ENCODE assay signal across 9 cellular contexts in genomic region chr14:96095581-96096476, GRCh38. TPM values are rescaled to one million over a fixed set of nuclear protein-coding genes. Genes with fewer than 3 reads are reported as not detected.
DNase-seq lines count a peak whose midpoint lies in the region; ATAC-seq and TF ChIP-seq lines count a peak whose summit lies in the region.
"Had no signal": no experiment of that assay in that cellular context is flagged by ENCODE, and none has a peak within 500 bp of the region (broad histone marks: within the 10 kb centered on the region; RNA-seq: fewer than 3 reads in every experiment).

No MANE protein-coding gene starts in this region.

- no peak overlapping the region for H3K4me3 ChIP-seq in mesendoderm (ENCODE audit: low read length)
- H3K4me3 ChIP-seq in CD8-positive, alpha-beta T cell (ENCODE audit: low read depth, low read length) = no peak overlapping the region

- no peaks in the 10 kb centered on the region for H3K79me1 ChIP-seq in mesendoderm (ENCODE audit: low read length)

- no peak for TF ChIP-seq CTCF in CD8-positive, alpha-beta T cell (IDR thresholded peaks at IDR 0.05)

- ATAC-seq in CD8-positive, alpha-beta T cell = no peak
- no peak for ATAC-seq in activated T-cell treated with anti-CD3 and anti-CD28 coated beads, Interleukin-2, amount 50 U/mL, for 4 hours

- H2BK120ac ChIP-seq in mesendoderm (ENCODE audit: low read depth, low read length) = no peak overlapping the region

- POLR2A ChIA-PET in CD8-positive, alpha-beta T cell (lab: Charles Lee) = no interaction called here

- H3K4ac ChIP-seq in mesendoderm (ENCODE audit: low read depth, low read length) = no peak overlapping the region

- H3K18ac ChIP-seq in mesendoderm (ENCODE audit: low read length) = no peak overlapping the region

- H3K27me3 Mint-ChIP-seq in CD8-positive, alpha-beta T cell (ENCODE audit: low read depth) = peaks cover 3% of the 10 kb centered on the region
- H3K27me3 Mint-ChIP-seq in activated T-cell treated with anti-CD3 and anti-CD28 coated beads, Interleukin-2, amount 50 U/mL, for 4 hours (ENCODE audit: low read depth) = no peaks in the 10 kb centered on the region

- intact Hi-C loops in CD8-positive, alpha-beta T cell (cut with DNase I, micrococcal nuclease) = no loop called here

- WGBS in mesendoderm (ENCODE audit: extremely low coverage, insufficient coverage, low lambda C conversion rate) = no CpG with 5 or more reads among the region's 16 CpGs

- H3K9me3 Mint-ChIP-seq in CD8-positive, alpha-beta T cell = no peaks in the 10 kb centered on the region
- no peaks in the 10 kb centered on the region for H3K9me3 Mint-ChIP-seq in activated T-cell treated with anti-CD3 and anti-CD28 coated beads, Interleukin-2, amount 50 U/mL, for 4 hours

- H2BK5ac ChIP-seq in mesendoderm (ENCODE audit: low read length) = no peak overlapping the region

- H3K4me1 ChIP-seq in mesendoderm (ENCODE audit: control insufficient read depth, low read depth, low read length) = no peaks in the 10 kb centered on the region
- H3K4me1 ChIP-seq in CD8-positive, alpha-beta T cell (ENCODE audit: insufficient read depth, low read length) = no peaks in the 10 kb centered on the region

- H3K4me1 Mint-ChIP-seq in CD8-positive, alpha-beta T cell (ENCODE audit: low read depth) = no peaks in the 10 kb centered on the region
- peaks cover 3% of the 10 kb centered on the region for H3K4me1 Mint-ChIP-seq in activated T-cell treated with anti-CD3 and anti-CD28 coated beads, Interleukin-2, amount 50 U/mL, for 4 hours (ENCODE audit: low read depth)

- H3K27ac Mint-ChIP-seq in CD8-positive, alpha-beta T cell = no peak overlapping the region

- H3K27me3 ChIP-seq in mesendoderm (ENCODE audit: insufficient read depth, low read length, poor library complexity) = no peaks in the 10 kb centered on the region
- H3K27me3 ChIP-seq in CD8-positive, alpha-beta T cell (ENCODE audit: insufficient read depth, low read length) = no peaks in the 10 kb centered on the region

- no peak overlapping the region for H3K4me2 ChIP-seq in mesendoderm (ENCODE audit: low read length)

- H3K36me3 ChIP-seq in mesendoderm (ENCODE audit: control insufficient read depth, insufficient read depth, low read length) = no peaks in the 10 kb centered on the region
- H3K36me3 ChIP-seq in CD8-positive, alpha-beta T cell (ENCODE audit: insufficient read depth, low read length) = no peaks in the 10 kb centered on the region

- no peak overlapping the region for H4K5ac ChIP-seq in mesendoderm (ENCODE audit: low read length)

- no peaks in the 10 kb centered on the region for H3K36me3 Mint-ChIP-seq in CD8-positive, alpha-beta T cell
- no peaks in the 10 kb centered on the region for H3K36me3 Mint-ChIP-seq in activated T-cell treated with anti-CD3 and anti-CD28 coated beads, Interleukin-2, amount 50 U/mL, for 4 hours (ENCODE audit: insufficient read depth)

- H3K27ac ChIP-seq in mesendoderm (ENCODE audit: low read depth, low read length) = no peak overlapping the region
- no peak overlapping the region for H3K27ac ChIP-seq in CD8-positive, alpha-beta T cell (ENCODE audit: low read depth, low read length)

- DNase-seq in DMS153 (lab: John Stamatoyannopoulos, UW) (peak; percentile 93), NCI-H2107 (lab: John Stamatoyannopoulos, UW) (peak; percentile 56), T47D (ENCODE audit: low read depth in 1 of 2, low spot score in 1 of 2) (peak; percentile 61 to 93), myocyte (ENCODE audit: low read depth) (peak; percentile 91), mesendoderm (no peak), hippocampal formation (lab: John Stamatoyannopoulos, UW) (no peak)
- no peak for DNase-seq in CD8-positive, alpha-beta T cell
- no peak for DNase-seq in activated T-cell treated with anti-CD3 and anti-CD28 coated beads, Interleukin-2, amount 50 U/mL, for 4 hours
- DNase-seq: activated CD8-positive, alpha-beta memory T cell treated with anti-CD3 and anti-CD28 coated beads for 24 hours had no signal

- H3K4me3 Mint-ChIP-seq in CD8-positive, alpha-beta T cell = no peak overlapping the region
- no peak overlapping the region for H3K4me3 Mint-ChIP-seq in activated T-cell treated with anti-CD3 and anti-CD28 coated beads, Interleukin-2, amount 50 U/mL, for 4 hours

- no peaks in the 10 kb centered on the region for H3K9me3 ChIP-seq in CD8-positive, alpha-beta T cell (ENCODE audit: low read length)

- H2AK5ac ChIP-seq in mesendoderm (ENCODE audit: low read length) = no peak overlapping the region

- H4K8ac ChIP-seq in mesendoderm (ENCODE audit: low read depth, low read length) = no peak overlapping the region

- in situ Hi-C loops in T47D (cut with HindIII; ENCODE audit: low pct_unique_long_range_greater_than_20kb, low sequenced_read_pairs) = no loop called here

- H3K9ac ChIP-seq in mesendoderm (ENCODE audit: low read length) = no peak overlapping the region

- CTCF ChIA-PET in CD8-positive, alpha-beta T cell (lab: Charles Lee) = interaction anchor here (0.5 kb wide), 1 partner anchor 344 kb away, joined by 3 read pairs; no protein-coding TSS in a partner anchor

- no peak overlapping the region for H3K56ac ChIP-seq in mesendoderm (ENCODE audit: low read length)

- H2BK15ac ChIP-seq in mesendoderm (replicated peaks; ENCODE audit: low read depth) = no peak overlapping the region

- no peaks in the 10 kb centered on the region for H3K79me2 ChIP-seq in mesendoderm (ENCODE audit: control insufficient read depth, insufficient read depth, low read length)

- H3K23ac ChIP-seq in mesendoderm (ENCODE audit: low read length) = no peak overlapping the region

RNA-seq across cellular contexts. Expression of gene C14orf132, which starts 56.7 kb away (rescaled TPM):
- total RNA-seq in myocyte = 30.2 and 35.7 TPM in 2 replicates
- polyA plus RNA-seq in myocyte (2012) = 41.7 TPM
- polyA plus RNA-seq in mesendoderm (2013, experiment 1 of 2) = 18.8 TPM
- polyA plus RNA-seq in mesendoderm (2013, experiment 2 of 2) = 18.0 TPM
- total RNA-seq in CD8-positive, alpha-beta T cell = under 1 TPM; 0.58 to 0.62 TPM
- under 1 TPM; 0.38 to 0.61 (median 0.43) TPM for total RNA-seq in activated T-cell treated with anti-CD3 and anti-CD28 coated beads, Interleukin-2, amount 50 U/mL, for 4 hours

Comparison
In these comparisons a context has a peak if more than half of its experiments do, and no peak if none do; other contexts are left out.
1. DNase-seq: peak in DMS153 (single experiment), NCI-H2107 (single experiment), T47D (2 of 2) and myocyte (single experiment); none in mesendoderm (single experiment), CD8-positive, alpha-beta T cell (0 of 7), hippocampal formation (0 of 2) and activated T-cell treated with anti-CD3 and anti-CD28 coated beads, Interleukin-2, amount 50 U/mL, for 4 hours (single experiment).
2. RNA of gene C14orf132, which starts 56.7 kb away (total RNA-seq): 30.2 to 35.7 TPM in myocyte; 0.58 to 0.62 TPM in CD8-positive, alpha-beta T cell and 0.38 to 0.61 TPM in activated T-cell treated with anti-CD3 and anti-CD28 coated beads, Interleukin-2, amount 50 U/mL, for 4 hours; every median in the first group is over 10 times any median in the second.